ENCODE assay signal across 7 cellular contexts in genomic region chr19:872266-872951, GRCh38. TPM values are rescaled to one million over a fixed set of nuclear protein-coding genes. Genes with fewer than 3 reads are reported as not detected.
DNase-seq lines count a peak whose midpoint lies in the region; TF ChIP-seq lines count a peak whose summit lies in the region.
"Had no signal": no experiment of that assay in that cellular context is flagged by ENCODE, and none has a peak within 500 bp of the region (broad histone marks: within the 10 kb centered on the region; RNA-seq: fewer than 3 reads in every experiment).

No MANE protein-coding gene starts in this region.

- no peak overlapping the region for H2AFZ ChIP-seq in hepatocyte

- in situ Hi-C loops in KBM-7 (cut with MboI; ENCODE audit: low pct_unique_long_range_greater_than_20kb, low sequenced_read_pairs): no loop called here

- no peak for TF ChIP-seq CTCF in A673 (conservative IDR thresholded peaks at IDR 0.05; ENCODE audit: low read depth, low read length)
- TF ChIP-seq CTCF in hepatocyte (IDR thresholded peaks at IDR 0.05; ENCODE audit: poor library complexity): no peak
- no peak for TF ChIP-seq CTCF in suprapubic skin (IDR thresholded peaks at IDR 0.05)

- no peaks in the 10 kb centered on the region for H3K9me2 ChIP-seq in hepatocyte (replicated peaks; ENCODE audit: insufficient read depth)

- H3K79me2 ChIP-seq in hepatocyte: no peaks in the 10 kb centered on the region

- H3K9me3 ChIP-seq in A673 (ENCODE audit: low read depth, low read length, poor library complexity, severe bottlenecking) (no peaks in the 10 kb centered on the region), hepatocyte (ENCODE audit: low read depth) (no peaks in the 10 kb centered on the region), suprapubic skin (no peaks in the 10 kb centered on the region)

- no peak for TF ChIP-seq POLR2A in suprapubic skin (IDR thresholded peaks at IDR 0.05)

- peaks cover 32% of the 10 kb centered on the region for H3K36me3 ChIP-seq in A673 (ENCODE audit: insufficient read depth, low read length, poor library complexity, severe bottlenecking)
- H3K36me3 ChIP-seq in hepatocyte (replicated peaks; ENCODE audit: insufficient read depth, low read depth): no peaks in the 10 kb centered on the region
- peaks cover 76% of the 10 kb centered on the region for H3K36me3 ChIP-seq in suprapubic skin

- no TSS peak for BruUV-seq in A673 (replicated peaks; lab: Mats Ljungman, UMichigan)

- 84% methylated on average over 20 of the region's 27 CpGs for WGBS in hepatocyte (ENCODE audit: low lambda C conversion rate, missing lambda C conversion rate)
- WGBS in suprapubic skin: 35% methylated on average over 25 of the region's 27 CpGs

- H3K27me3 ChIP-seq in A673 (replicated peaks; ENCODE audit: insufficient read depth, low read depth, low read length, poor library complexity) (no peaks in the 10 kb centered on the region), hepatocyte (no peaks in the 10 kb centered on the region), suprapubic skin (no peaks in the 10 kb centered on the region)

- intact Hi-C loops in A673 (cut with micrococcal nuclease; ENCODE audit: unreplicated experiment): no loop called here

- H3K4me3 ChIP-seq in A673 (ENCODE audit: low read depth, low read length, poor library complexity, severe bottlenecking) (no peak overlapping the region), hepatocyte (no peak overlapping the region), suprapubic skin (peak overlapping the region; percentile 9)

- peak; percentile 93 for DNase-seq in A673 (ENCODE audit: low spot score)
- peak; percentile 70 for DNase-seq in KBM-7
- peak; percentile 57 for DNase-seq in activated CD8-positive, alpha-beta memory T cell treated with anti-CD3 and anti-CD28 coated beads, Interleukin-2, amount 50 U/mL, for 24 hours (ENCODE audit: extremely low read depth)
- peak; percentile 79 for DNase-seq in hepatocyte (ENCODE audit: low spot score)
- no peak for DNase-seq in suprapubic skin (ENCODE audit: low spot score in 2 of 2)
- no peak for DNase-seq in GOT3 (lab: John Stamatoyannopoulos, UW)

- CTCF ChIA-PET in A673 (lab: Charles Lee): no interaction called here

- POLR2A ChIA-PET in A673 (lab: Charles Lee; ENCODE audit: low non-redundant PET): interaction anchor here (0.5 to 0.7 kb wide), 2 partner anchors 165 to 397 kb away, joined by 7 to 12 read pairs; no protein-coding TSS in a partner anchor

- H3K27ac ChIP-seq in A673 (ENCODE audit: low read depth, low read length, poor library complexity, severe bottlenecking) (peak overlapping the region; percentile 77), hepatocyte (peak overlapping the region; percentile 30), suprapubic skin (peak overlapping the region; percentile 59)

- H3K4me2 ChIP-seq in hepatocyte: peak overlapping the region; percentile 19

- H3K4me1 ChIP-seq in A673 (ENCODE audit: insufficient read depth, low read length, poor library complexity, severe bottlenecking) (peaks cover 55% of the 10 kb centered on the region), hepatocyte (ENCODE audit: insufficient read depth) (no peaks in the 10 kb centered on the region), suprapubic skin (peaks cover 56% of the 10 kb centered on the region)

- no peaks in the 10 kb centered on the region for H4K20me1 ChIP-seq in hepatocyte (ENCODE audit: insufficient read depth, poor library complexity, severe bottlenecking)

- no peak for TF ChIP-seq EP300 in suprapubic skin (IDR thresholded peaks at IDR 0.05)

RNA-seq across cellular contexts. Expression of gene CFD, which starts 12.9 kb away (rescaled TPM):
- total RNA-seq in A673 (2021): 1.1 and 1.4 TPM in 2 replicates
- total RNA-seq in hepatocyte: 3.3 and 9.0 TPM in 2 replicates
- 8.2 and 11.2 TPM in 2 replicates for polyA plus RNA-seq in hepatocyte
- 100 to 1,000 TPM; 195 to 332 (median 294) TPM for total RNA-seq in suprapubic skin

RNA-seq across cellular contexts. Expression of gene ELANE, which starts 20.3 kb away (rescaled TPM):
- not detected in 2 replicates for total RNA-seq in A673 (2021)
- 0.83 and 1.2 TPM in 2 replicates for total RNA-seq in hepatocyte
- polyA plus RNA-seq in hepatocyte: 0.81 and 3.0 TPM in 2 replicates
- total RNA-seq in suprapubic skin: under 1 TPM in 1 of 4 donors, not detected in 3; 0.79 TPM

RNA-seq across cellular contexts. Expression of gene MED16, which starts 20.6 kb away (rescaled TPM):
- total RNA-seq in A673 (2021): 83.0 and 86.3 TPM in 2 replicates
- total RNA-seq in hepatocyte: 24.4 and 32.1 TPM in 2 replicates
- polyA plus RNA-seq in hepatocyte: 80.9 and 111 TPM in 2 replicates
- total RNA-seq in suprapubic skin: 10 to 100 TPM; 45.1 to 63.9 (median 57.0) TPM

RNA-seq across cellular contexts. Expression of gene RNU6-9, which starts 20.9 kb away (rescaled TPM):
- not detected in 2 replicates for total RNA-seq in A673 (2021)
- not detected in 2 replicates for total RNA-seq in hepatocyte
- not detected in 2 replicates for polyA plus RNA-seq in hepatocyte
- not detected for total RNA-seq in suprapubic skin
- total RNA-seq: skeletal muscle tissue had no signal

RNA-seq across cellular contexts. Expression of gene PRTN3, which starts 31.6 kb away (rescaled TPM):
- total RNA-seq in A673 (2021) (not detected in 2 replicates), hepatocyte (not detected in 2 replicates), suprapubic skin (not detected)
- polyA plus RNA-seq in hepatocyte: not detected in 2 replicates

Comparison
In these comparisons a context has a peak if more than half of its experiments do, and no peak if none do; other contexts are left out.
1. DNase-seq: peak in A673 (single experiment), KBM-7 (single experiment), activated CD8-positive, alpha-beta memory T cell treated with anti-CD3 and anti-CD28 coated beads, Interleukin-2, amount 50 U/mL, for 24 hours (single experiment) and hepatocyte (single experiment); none in suprapubic skin (0 of 2) and GOT3 (single experiment).
2. RNA of gene CFD, which starts 12.9 kb away (total RNA-seq): 195 to 332 TPM in suprapubic skin; 3.3 to 9.0 TPM in hepatocyte and 1.1 to 1.4 TPM in A673; every median in the first group is over 10 times any median in the second.
3. Peak in every context shown above with its lines, with median percentiles within 50 percentile points of each other: H3K27ac ChIP-seq.